8 cellular contexts compared by ENCODE assay signal in the genomic region with DNA sequence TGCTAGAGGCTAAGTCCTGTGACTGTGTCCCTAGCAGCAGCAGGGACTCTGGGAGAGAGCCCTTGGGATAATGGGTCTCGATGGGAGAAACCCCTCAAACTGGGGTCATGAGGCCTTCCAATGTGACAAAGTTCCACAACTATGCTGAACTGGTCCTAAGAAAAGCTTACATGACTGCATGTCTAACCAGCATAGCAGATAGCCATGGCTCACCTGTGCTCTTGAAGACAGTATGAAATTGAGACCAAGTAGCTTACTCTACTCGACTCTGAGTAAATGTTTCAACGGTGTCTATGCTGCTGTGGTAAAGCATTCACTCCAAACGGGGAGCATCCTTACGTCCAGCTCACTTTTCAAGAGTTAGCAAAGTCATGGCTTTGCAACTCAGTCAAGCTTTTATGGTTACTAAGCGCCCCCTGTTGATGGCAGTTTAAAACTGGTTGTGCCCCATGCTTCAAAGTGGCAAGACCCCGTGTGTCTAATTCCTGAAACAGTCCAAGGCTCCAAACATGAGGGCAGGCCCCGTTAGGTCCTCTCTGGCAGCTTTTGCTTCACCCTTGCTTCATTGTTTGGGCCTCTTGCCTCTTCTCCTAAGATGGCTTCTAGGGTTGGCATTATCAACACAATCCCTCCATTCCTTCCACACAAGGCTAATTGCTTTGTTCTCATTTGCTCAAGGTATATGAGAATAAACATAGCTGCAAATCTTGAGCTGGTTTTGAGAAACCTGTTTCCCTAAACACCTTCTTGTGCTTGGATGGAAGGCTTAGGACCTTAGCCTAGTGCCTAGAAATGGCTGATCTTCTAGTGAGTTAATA. TPM values are rescaled to one million over a fixed set of nuclear protein-coding genes. Genes with fewer than 3 reads are reported as not detected.
DNase-seq lines count a peak whose midpoint lies in the region; ATAC-seq, FAIRE-seq and TF ChIP-seq lines count a peak whose summit lies in the region.

No MANE protein-coding gene starts in this region.

- no peaks in the 10 kb centered on the region for H4K20me1 ChIP-seq in osteoblast (ENCODE audit: insufficient read depth, low read length)

- no peaks in the 10 kb centered on the region for H3K36me3 ChIP-seq in osteoblast (ENCODE audit: insufficient read depth, low read length)
- no peaks in the 10 kb centered on the region for H3K36me3 ChIP-seq in transverse colon

- H2AFZ ChIP-seq in osteoblast (ENCODE audit: low read length), result peak overlapping the region; percentile 71

- H3K27me3 ChIP-seq in foreskin keratinocyte (no peaks in the 10 kb centered on the region), osteoblast (ENCODE audit: insufficient read depth, low read length) (peaks cover 46% of the 10 kb centered on the region), transverse colon (no peaks in the 10 kb centered on the region)

- DNase-seq in Ammon's horn (ENCODE audit: low spot score) (peak; percentile 86), HPDE6-E6E7 (ENCODE audit: extremely low spot score) (peak; percentile 64), RCC 7860 (ENCODE audit: low spot score) (peak; percentile 22), foreskin keratinocyte (peak; percentile 46 to 76), osteoblast (ENCODE audit: insufficient read length, low spot score, missing footprints) (no peak), transverse colon (peak; percentile 64)
- peak; percentile 26 for DNase-seq in activated T-helper 9 cell treated with anti-CD3 and anti-CD28 coated beads, Interleukin-2, amount 50 U/mL, for 16 hours (ENCODE audit: low read depth)

- no peak overlapping the region for H3K27ac ChIP-seq in foreskin keratinocyte
- H3K27ac ChIP-seq in osteoblast (ENCODE audit: low read depth, low read length), result no peak overlapping the region
- no peak overlapping the region for H3K27ac ChIP-seq in transverse colon

- 7 to 17% methylated on average over 2 to 8 of the region's 8 CpGs for WGBS in transverse colon (ENCODE audit: low coverage in 1 of 2), 2 donors

- no peaks in the 10 kb centered on the region for H3K9me3 ChIP-seq in osteoblast (ENCODE audit: low read depth, low read length)
- no peaks in the 10 kb centered on the region for H3K9me3 ChIP-seq in transverse colon

- intact Hi-C loops in transverse colon (cut with DNase I; ENCODE audit: low total_unique reads), result loop anchor here (10.0 kb wide), 1 partner anchor 689 kb away; no protein-coding TSS in a partner anchor

- peak; percentile 72 for ATAC-seq in GM18907 (IDR thresholded peaks at IDR 0.05; ENCODE audit: unreplicated experiment)
- ATAC-seq in foreskin keratinocyte, result peak; percentile 48

- no peak overlapping the region for H3K4me2 ChIP-seq in osteoblast (ENCODE audit: insufficient read depth, low read length)

- no peak for FAIRE-seq in RCC 7860 (lab: Jason Lieb, UNC)

- in situ Hi-C loops in transverse colon (cut with MboI; ENCODE audit: low pct_ligation_motif_present in 1 of 4, low pct_unique_long_range_greater_than_20kb in 1 of 4, low sequenced_read_pairs in 3 of 4), result loop anchor here in 3 of 4 donors (10.0 to 25.0 kb wide), 3 partner anchors 109 to 691 kb away; no protein-coding TSS in a partner anchor

- H3K4me1 ChIP-seq in foreskin keratinocyte (peaks cover 24% of the 10 kb centered on the region), osteoblast (ENCODE audit: insufficient read depth, low read length) (no peaks in the 10 kb centered on the region), transverse colon (peaks cover 0 to 5% (median 2%) of the 10 kb centered on the region in 4 donors)

- TF ChIP-seq POLR2A in transverse colon (IDR thresholded peaks at IDR 0.05), result no peak

- no peak overlapping the region for H3K4me3 ChIP-seq in osteoblast (ENCODE audit: insufficient read depth, low read length)
- H3K4me3 ChIP-seq in transverse colon, result no peak overlapping the region

- TF ChIP-seq CTCF in foreskin keratinocyte (conservative IDR thresholded peaks at IDR 0.05) (peak; percentile 94), osteoblast (IDR thresholded peaks at IDR 0.05; ENCODE audit: extremely low read depth, low read depth, low read length) (peak; percentile 70), transverse colon (IDR thresholded peaks at IDR 0.05) (peak; percentile 68 to 81 (median 74))

- H3K79me2 ChIP-seq in osteoblast (ENCODE audit: insufficient read depth, low read length), result no peaks in the 10 kb centered on the region

- no peak for TF ChIP-seq EP300 in transverse colon (IDR thresholded peaks at IDR 0.05; ENCODE audit: low read depth)

RNA-seq across cellular contexts. Expression of gene CCNG2, which starts 46.6 kb away (rescaled TPM):
- 26.9 and 34.0 TPM in 2 replicates for total RNA-seq in foreskin keratinocyte
- 8.5 and 13.9 TPM in 2 replicates for polyA plus RNA-seq in foreskin keratinocyte
- total RNA-seq in osteoblast, result 45.4 and 49.2 TPM in 2 replicates
- total RNA-seq in transverse colon, result 100 to 1,000 TPM in 1 of 4 donors, 10 to 100 TPM in 3; 55.4 to 114 (median 79.4) TPM
